In genomic region chr10:50102267-50102666, GRCh38 we compare ENCODE assay signal across 8 cellular contexts. TPM values are rescaled to one million over a fixed set of nuclear protein-coding genes. Genes with fewer than 3 reads are reported as not detected.
DNase-seq lines count a peak whose midpoint lies in the region; ATAC-seq and TF ChIP-seq lines count a peak whose summit lies in the region.
"Not testable (repeated sequence)": the region's sequence is repeated elsewhere in the genome, so short reads cannot be mapped to it uniquely, and the experiment has no call there.

No MANE protein-coding gene starts in this region.

- not testable (repeated sequence) for H3K27ac Mint-ChIP-seq in activated B cell treated with CpG ODN at 0.5 μM for 24 hours
- H3K27ac Mint-ChIP-seq in stimulated activated memory B cell treated with anti-CD40 and anti-IgM and Interleukin-4, amounts not matched to agents 10 μg/mL and 1 μg/mL and 100 μg/mL, for 72 hours, result peak overlapping the region; percentile 64

- not testable (repeated sequence) for DNase-seq in activated B cell treated with CpG ODN at 0.5 μM for 24 hours

- H3K4me1 Mint-ChIP-seq in activated B cell treated with CpG ODN at 0.5 μM for 24 hours; stimulated activated memory B cell treated with anti-CD40 and anti-IgM and Interleukin-4, amounts not matched to agents 10 μg/mL and 1 μg/mL and 100 μg/mL, for 72 hours: not testable (repeated sequence)

- POLR2A ChIA-PET in activated B cell treated with CpG ODN at 0.5 μM for 24 hours (lab: Charles Lee), result not testable (repeated sequence)

- H3K4me3 Mint-ChIP-seq in activated B cell treated with CpG ODN at 0.5 μM for 24 hours; stimulated activated memory B cell treated with anti-CD40 and anti-IgM and Interleukin-4, amounts not matched to agents 10 μg/mL and 1 μg/mL and 100 μg/mL, for 72 hours: not testable (repeated sequence)

- peak; percentile 88 for ATAC-seq in GM18502 (IDR thresholded peaks at IDR 0.05; ENCODE audit: poor library complexity, unreplicated experiment)
- peak; percentile 76 for ATAC-seq in GM19035 (IDR thresholded peaks at IDR 0.05; ENCODE audit: unreplicated experiment)
- ATAC-seq in GM21367 (IDR thresholded peaks at IDR 0.05; ENCODE audit: unreplicated experiment), result peak; percentile 76
- peak; percentile 83 for ATAC-seq in HG02588 (IDR thresholded peaks at IDR 0.05; ENCODE audit: unreplicated experiment)
- peak; percentile 63 for ATAC-seq in HG03025 (IDR thresholded peaks at IDR 0.05; ENCODE audit: low FRiP score, unreplicated experiment)
- peak; percentile 87 for ATAC-seq in HG03378 (IDR thresholded peaks at IDR 0.05; ENCODE audit: unreplicated experiment)
- ATAC-seq in activated B cell treated with CpG ODN at 0.5 μM for 24 hours (ENCODE audit: low read depth), result peak; percentile 91
- ATAC-seq in stimulated activated memory B cell treated with anti-CD40 and anti-IgM and Interleukin-4, amounts not matched to agents 10 μg/mL and 1 μg/mL and 100 μg/mL, for 72 hours, result peak; percentile 89

- H3K27me3 Mint-ChIP-seq in activated B cell treated with CpG ODN at 0.5 μM for 24 hours; stimulated activated memory B cell treated with anti-CD40 and anti-IgM and Interleukin-4, amounts not matched to agents 10 μg/mL and 1 μg/mL and 100 μg/mL, for 72 hours: not testable (repeated sequence)

- not testable (repeated sequence) for H3K9me3 Mint-ChIP-seq in activated B cell treated with CpG ODN at 0.5 μM for 24 hours; stimulated activated memory B cell treated with anti-CD40 and anti-IgM and Interleukin-4, amounts not matched to agents 10 μg/mL and 1 μg/mL and 100 μg/mL, for 72 hours

- TF ChIP-seq CTCF in activated B cell treated with CpG ODN at 0.5 μM for 24 hours (IDR thresholded peaks at IDR 0.05), result not testable (repeated sequence)

- CTCF ChIA-PET in activated B cell treated with CpG ODN at 0.5 μM for 24 hours (lab: Charles Lee), result not testable (repeated sequence)

- peaks cover 41% of the 10 kb centered on the region for H3K36me3 Mint-ChIP-seq in activated B cell treated with CpG ODN at 0.5 μM for 24 hours (ENCODE audit: low read depth)
- peaks cover 16% of the 10 kb centered on the region for H3K36me3 Mint-ChIP-seq in stimulated activated memory B cell treated with anti-CD40 and anti-IgM and Interleukin-4, amounts not matched to agents 10 μg/mL and 1 μg/mL and 100 μg/mL, for 72 hours

- intact Hi-C loops in activated B cell treated with CpG ODN at 0.5 μM for 24 hours (cut with micrococcal nuclease), result not testable (repeated sequence)

RNA-seq across cellular contexts. Expression of gene WASHC2A, which starts 34.5 kb away (rescaled TPM):
- 58.7 and 64.7 TPM in 2 replicates for total RNA-seq in activated B cell treated with CpG ODN at 0.5 μM for 24 hours
